Comparison of ENCODE assay signal across 23 cellular contexts in genomic region chr14:39180553-39180952, GRCh38. TPM values are rescaled to one million over a fixed set of nuclear protein-coding genes. Genes with fewer than 3 reads are reported as not detected.
DNase-seq lines count a peak whose midpoint lies in the region; ATAC-seq, FAIRE-seq and TF ChIP-seq lines count a peak whose summit lies in the region.
"Had no signal": no experiment of that assay in that cellular context is flagged by ENCODE, and none has a peak within 500 bp of the region (broad histone marks: within the 10 kb centered on the region; RNA-seq: fewer than 3 reads in every experiment).

No MANE protein-coding gene starts in this region.

- intact Hi-C loops in naive thymus-derived CD4-positive, alpha-beta T cell (cut with micrococcal nuclease), result no loop called here
- intact Hi-C loops in prostate gland (cut with DNase I), result no loop called here

- POLR2A ChIA-PET in naive thymus-derived CD4-positive, alpha-beta T cell (lab: Charles Lee), result interaction anchor here (0.7 to 1.6 kb wide), 2 partner anchors 10 to 12 kb away, joined by 3 to 7 read pairs; partner anchors contain the start of gene TRAPPC6B

- H3K79me2 ChIP-seq in astrocyte (ENCODE audit: insufficient read depth, low read length), result peaks cover 66% of the 10 kb centered on the region

- peak overlapping the region; percentile 9 for H3K27ac ChIP-seq in CD4-positive, CD25-positive, alpha-beta regulatory T cell (ENCODE audit: insufficient read depth, low read length, poor library complexity, severe bottlenecking)
- H3K27ac ChIP-seq in HUES48 (ENCODE audit: low read depth, low read length) (peak overlapping the region; percentile 5), astrocyte (ENCODE audit: low read depth, low read length) (no peak overlapping the region), prostate gland (no peak overlapping the region)
- H3K27ac ChIP-seq in naive thymus-derived CD4-positive, alpha-beta T cell (ENCODE audit: low read depth, low read length), result peak overlapping the region; percentile 8
- H3K27ac ChIP-seq: HL-60, KMS-11 had no signal

- H3K36me3 Mint-ChIP-seq in CD4-positive, CD25-positive, alpha-beta regulatory T cell, result peaks cover 31% of the 10 kb centered on the region
- H3K36me3 Mint-ChIP-seq in astrocyte (ENCODE audit: low read depth, unreplicated experiment), result peaks cover 23% of the 10 kb centered on the region
- peaks cover 6 to 52% (median 37%) of the 10 kb centered on the region in 5 donors for H3K36me3 Mint-ChIP-seq in naive thymus-derived CD4-positive, alpha-beta T cell
- peaks cover 61% of the 10 kb centered on the region for H3K36me3 Mint-ChIP-seq in activated naive CD8-positive, alpha-beta T cell treated with anti-CD3 and anti-CD28 coated beads, Interleukin-2, amount 50 U/mL, for 24 hours (ENCODE audit: low read depth)

- no peak overlapping the region for H3K27ac Mint-ChIP-seq in CD4-positive, CD25-positive, alpha-beta regulatory T cell
- H3K27ac Mint-ChIP-seq in astrocyte (ENCODE audit: unreplicated experiment), result no peak overlapping the region
- H3K27ac Mint-ChIP-seq in naive thymus-derived CD4-positive, alpha-beta T cell, result no peak overlapping the region
- no peak overlapping the region for H3K27ac Mint-ChIP-seq in activated naive CD8-positive, alpha-beta T cell treated with anti-CD3 and anti-CD28 coated beads, Interleukin-2, amount 50 U/mL, for 24 hours
- H3K27ac Mint-ChIP-seq: CD8-positive, alpha-beta T cell; HFFc6 had no signal

- peaks cover 13% of the 10 kb centered on the region for H3K4me1 ChIP-seq in CD4-positive, CD25-positive, alpha-beta regulatory T cell (ENCODE audit: control insufficient read depth, insufficient read depth, low read length, poor library complexity, severe bottlenecking)
- H3K4me1 ChIP-seq in HUES48 (ENCODE audit: control insufficient read depth, insufficient read depth, low read length) (peaks cover 6% of the 10 kb centered on the region; the same call in 1 of the 2 replicates), astrocyte (ENCODE audit: insufficient read depth, low read length) (peaks cover 10% of the 10 kb centered on the region), prostate gland (replicated peaks) (no peaks in the 10 kb centered on the region)
- peaks cover 13 to 25% of the 10 kb centered on the region in 2 donors for H3K4me1 ChIP-seq in naive thymus-derived CD4-positive, alpha-beta T cell (ENCODE audit: control insufficient read depth in 2 of 2, insufficient read depth in 2 of 2, low read length in 2 of 2)

- TF ChIP-seq CTCF in astrocyte (IDR thresholded peaks at IDR 0.05; ENCODE audit: insufficient read depth, low read depth, low read length) (no peak), prostate gland (IDR thresholded peaks at IDR 0.05) (no peak)

- no peaks in the 10 kb centered on the region for H3K27me3 Mint-ChIP-seq in CD4-positive, CD25-positive, alpha-beta regulatory T cell
- H3K27me3 Mint-ChIP-seq in astrocyte (ENCODE audit: low read depth, unreplicated experiment), result no peaks in the 10 kb centered on the region
- no peaks in the 10 kb centered on the region for H3K27me3 Mint-ChIP-seq in naive thymus-derived CD4-positive, alpha-beta T cell
- no peaks in the 10 kb centered on the region for H3K27me3 Mint-ChIP-seq in activated naive CD8-positive, alpha-beta T cell treated with anti-CD3 and anti-CD28 coated beads, Interleukin-2, amount 50 U/mL, for 24 hours

- H3K9me3 ChIP-seq in CD4-positive, CD25-positive, alpha-beta regulatory T cell (ENCODE audit: control insufficient read depth in 2 of 2, low read length in 2 of 2), result no peaks in the 10 kb centered on the region
- H3K9me3 ChIP-seq in HUES48 (ENCODE audit: control insufficient read depth, insufficient read depth, low read length), result no peaks in the 10 kb centered on the region
- no peaks in the 10 kb centered on the region for H3K9me3 ChIP-seq in astrocyte (ENCODE audit: insufficient read depth, low read depth, low read length)
- no peaks in the 10 kb centered on the region for H3K9me3 ChIP-seq in naive thymus-derived CD4-positive, alpha-beta T cell (ENCODE audit: control insufficient read depth in 2 of 3, low read length in 3 of 3)
- no peaks in the 10 kb centered on the region for H3K9me3 ChIP-seq in prostate gland

- ATAC-seq in CD4-positive, CD25-positive, alpha-beta regulatory T cell (ENCODE audit: low read depth in 2 of 2), result no peak
- ATAC-seq in naive thymus-derived CD4-positive, alpha-beta T cell, result no peak
- ATAC-seq in GM21447 (IDR thresholded peaks at IDR 0.05; ENCODE audit: unreplicated experiment), result no peak
- no peak for ATAC-seq in activated naive CD8-positive, alpha-beta T cell treated with anti-CD3 and anti-CD28 coated beads, Interleukin-2, amount 50 U/mL, for 24 hours
- ATAC-seq: CD8-positive, alpha-beta T cell; Right ventricle myocardium inferior had no signal

- H2AFZ ChIP-seq in astrocyte (ENCODE audit: low read depth, low read length), result no peak overlapping the region

- H3K4me3 ChIP-seq in CD4-positive, CD25-positive, alpha-beta regulatory T cell (ENCODE audit: low read depth, low read length), result no peak overlapping the region
- H3K4me3 ChIP-seq in HUES48 (ENCODE audit: low read depth, low read length) (no peak overlapping the region), astrocyte (ENCODE audit: insufficient read depth, low read depth, low read length) (no peak overlapping the region), prostate gland (no peak overlapping the region)
- no peak overlapping the region for H3K4me3 ChIP-seq in naive thymus-derived CD4-positive, alpha-beta T cell (ENCODE audit: low read length)

- peaks cover 18 to 40% (median 23%) of the 10 kb centered on the region in 4 donors for H3K4me1 Mint-ChIP-seq in CD4-positive, CD25-positive, alpha-beta regulatory T cell
- H3K4me1 Mint-ChIP-seq in astrocyte (ENCODE audit: low read depth, unreplicated experiment), result peaks cover 13% of the 10 kb centered on the region
- peaks cover 22 to 44% (median 27%) of the 10 kb centered on the region in 7 donors for H3K4me1 Mint-ChIP-seq in naive thymus-derived CD4-positive, alpha-beta T cell
- peaks cover 31% of the 10 kb centered on the region for H3K4me1 Mint-ChIP-seq in activated naive CD8-positive, alpha-beta T cell treated with anti-CD3 and anti-CD28 coated beads, Interleukin-2, amount 50 U/mL, for 24 hours

- peaks cover 60% of the 10 kb centered on the region for H4K20me1 ChIP-seq in astrocyte (ENCODE audit: insufficient read depth, low read length)

- peaks cover 79% of the 10 kb centered on the region for H3K36me3 ChIP-seq in CD4-positive, CD25-positive, alpha-beta regulatory T cell (ENCODE audit: control insufficient read depth, insufficient read depth, low read length)
- H3K36me3 ChIP-seq in HUES48 (ENCODE audit: control insufficient read depth, insufficient read depth, low read length) (peaks cover 99% of the 10 kb centered on the region), astrocyte (ENCODE audit: insufficient read depth, low read length) (peaks cover 83% of the 10 kb centered on the region), prostate gland (peaks cover 4 to 6% of the 10 kb centered on the region in 2 donors)
- H3K36me3 ChIP-seq in naive thymus-derived CD4-positive, alpha-beta T cell (ENCODE audit: control insufficient read depth in 2 of 3, insufficient read depth in 3 of 3, low read length in 3 of 3), result peaks cover 33 to 64% (median 48%) of the 10 kb centered on the region in 3 experiments

- 87% methylated on average over 5 of the region's 5 CpGs for WGBS in prostate gland

- TF ChIP-seq POLR2A in prostate gland (IDR thresholded peaks at IDR 0.05), result no peak

- H3K27me3 ChIP-seq in CD4-positive, CD25-positive, alpha-beta regulatory T cell (ENCODE audit: control insufficient read depth, insufficient read depth, low read length), result no peaks in the 10 kb centered on the region
- H3K27me3 ChIP-seq in HUES48 (ENCODE audit: control insufficient read depth, insufficient read depth, low read length) (no peaks in the 10 kb centered on the region), astrocyte (ENCODE audit: insufficient read depth, low read length) (no peaks in the 10 kb centered on the region), prostate gland (replicated peaks; ENCODE audit: insufficient read depth) (no peaks in the 10 kb centered on the region)
- no peaks in the 10 kb centered on the region for H3K27me3 ChIP-seq in naive thymus-derived CD4-positive, alpha-beta T cell (ENCODE audit: control insufficient read depth in 2 of 2, insufficient read depth in 2 of 2, low read length in 2 of 2)

- H3K9ac ChIP-seq in HUES48 (ENCODE audit: low read depth, low read length) (no peak overlapping the region), astrocyte (ENCODE audit: low read length) (peak overlapping the region; percentile 10)
- H3K9ac ChIP-seq: KMS-11 had no signal

- H3K9me3 Mint-ChIP-seq in CD4-positive, CD25-positive, alpha-beta regulatory T cell, result peaks cover 0 to 1% (median 0%) of the 10 kb centered on the region in 7 donors
- no peaks in the 10 kb centered on the region for H3K9me3 Mint-ChIP-seq in astrocyte (ENCODE audit: unreplicated experiment)
- H3K9me3 Mint-ChIP-seq in naive thymus-derived CD4-positive, alpha-beta T cell, result peaks cover 0 to 1% (median 0%) of the 10 kb centered on the region in 11 donors
- H3K9me3 Mint-ChIP-seq in activated naive CD8-positive, alpha-beta T cell treated with anti-CD3 and anti-CD28 coated beads, Interleukin-2, amount 50 U/mL, for 24 hours, result no peaks in the 10 kb centered on the region
- H3K9me3 Mint-ChIP-seq: CD8-positive, alpha-beta T cell; HFFc6 had no signal

- no peak for FAIRE-seq in astrocyte (lab: Jason Lieb, UNC)
- FAIRE-seq: G401.6, GM18507, H54, RCC 7860 had no signal

- CTCF ChIA-PET in naive thymus-derived CD4-positive, alpha-beta T cell (lab: Charles Lee), result interaction anchor here (0.6 kb wide), 1 partner anchor 66 kb away, joined by 3 read pairs; no protein-coding TSS in a partner anchor

- H3K4me2 ChIP-seq in astrocyte (ENCODE audit: low read length), result no peak overlapping the region
- H3K4me2 ChIP-seq: KMS-11 had no signal

- H3K4me3 Mint-ChIP-seq in CD4-positive, CD25-positive, alpha-beta regulatory T cell, result no peak overlapping the region
- no peak overlapping the region for H3K4me3 Mint-ChIP-seq in astrocyte (ENCODE audit: unreplicated experiment)
- no peak overlapping the region for H3K4me3 Mint-ChIP-seq in naive thymus-derived CD4-positive, alpha-beta T cell
- H3K4me3 Mint-ChIP-seq in activated naive CD8-positive, alpha-beta T cell treated with anti-CD3 and anti-CD28 coated beads, Interleukin-2, amount 50 U/mL, for 24 hours, result no peak overlapping the region
- H3K4me3 Mint-ChIP-seq: CD8-positive, alpha-beta T cell; HFFc6 had no signal

- no peak for DNase-seq in CD4-positive, CD25-positive, alpha-beta regulatory T cell
- DNase-seq in astrocyte (ENCODE audit: low read depth) (no peak), prostate gland (ENCODE audit: low spot score) (no peak), retina (no peak)
- DNase-seq in naive thymus-derived CD4-positive, alpha-beta T cell, result no peak
- no peak for DNase-seq in activated naive CD8-positive, alpha-beta T cell treated with anti-CD3 and anti-CD28 coated beads, Interleukin-2, amount 50 U/mL, for 24 hours
- DNase-seq: Calu3; CD8-positive, alpha-beta T cell; DMS153; HFFc6; NCI-H1694; NCI-H2081; NCI-H526; SW 1271 had no signal

RNA-seq across cellular contexts. Expression of gene PNN, which starts 5.5 kb away (rescaled TPM):
- 126 TPM for total RNA-seq in CD4-positive, CD25-positive, alpha-beta regulatory T cell
- polyA plus RNA-seq in CD4-positive, CD25-positive, alpha-beta regulatory T cell, result 10 to 100 TPM; 13.3 to 20.3 (median 16.3) TPM
- total RNA-seq in astrocyte (67.3 and 78.1 TPM in 2 replicates), prostate gland (10 to 100 TPM; 29.8 to 32.7 TPM)
- 100 to 1,000 TPM in 3 of 5 experiments, 10 to 100 TPM in 2; 80.1 to 120 (median 102) TPM for total RNA-seq in naive thymus-derived CD4-positive, alpha-beta T cell
- polyA plus RNA-seq in naive thymus-derived CD4-positive, alpha-beta T cell, result 10 to 100 TPM; 25.2 to 31.7 TPM

RNA-seq across cellular contexts. Expression of gene TRAPPC6B, which starts 10.4 kb away (rescaled TPM):
- 18.5 TPM for total RNA-seq in CD4-positive, CD25-positive, alpha-beta regulatory T cell
- polyA plus RNA-seq in CD4-positive, CD25-positive, alpha-beta regulatory T cell, result 10 to 100 TPM; 11.8 to 17.9 (median 14.9) TPM
- total RNA-seq in astrocyte, result 28.9 and 35.2 TPM in 2 replicates
- total RNA-seq in naive thymus-derived CD4-positive, alpha-beta T cell, result 10 to 100 TPM; 15.3 to 33.5 (median 26.4) TPM
- polyA plus RNA-seq in naive thymus-derived CD4-positive, alpha-beta T cell, result 10 to 100 TPM in 1 of 2 donors, 1 to 10 TPM in 1; 10.0 to 11.0 TPM
- 10 to 100 TPM; 20.1 to 26.5 TPM for total RNA-seq in prostate gland

RNA-seq across cellular contexts. Expression of gene MIA2, which starts 53.2 kb away (rescaled TPM):
- 24.5 TPM for total RNA-seq in CD4-positive, CD25-positive, alpha-beta regulatory T cell
- 10 to 100 TPM; 21.1 to 26.2 (median 21.7) TPM for polyA plus RNA-seq in CD4-positive, CD25-positive, alpha-beta regulatory T cell
- total RNA-seq in astrocyte (18.2 and 20.7 TPM in 2 replicates), prostate gland (10 to 100 TPM; 28.7 to 45.4 TPM)
- total RNA-seq in naive thymus-derived CD4-positive, alpha-beta T cell, result 10 to 100 TPM; 18.4 to 29.1 (median 26.1) TPM
- 10 to 100 TPM; 20.5 to 30.6 TPM for polyA plus RNA-seq in naive thymus-derived CD4-positive, alpha-beta T cell

Comparison
In these comparisons a context has a peak if more than half of its experiments do, and no peak if none do; other contexts are left out.
1. H3K27ac ChIP-seq: peak in CD4-positive, CD25-positive, alpha-beta regulatory T cell (single experiment), HUES48 (single experiment) and naive thymus-derived CD4-positive, alpha-beta T cell (single experiment); none in astrocyte (single experiment) and prostate gland (0 of 2).